In genomic region chr6:88072462-88072861, GRCh38 we compare ENCODE assay signal across 37 cellular contexts. TPM values are rescaled to one million over a fixed set of nuclear protein-coding genes. Genes with fewer than 3 reads are reported as not detected.
"Had no signal": no experiment of that assay in that cellular context is flagged by ENCODE, and none has a peak within 500 bp of the region (broad histone marks: within the 10 kb centered on the region; RNA-seq: fewer than 3 reads in every experiment).

No MANE protein-coding gene starts in this region.

- H3K36me3 ChIP-seq: colonic mucosa, esophagus muscularis mucosa, gastroesophageal sphincter, heart left ventricle, neural progenitor cell, right atrium auricular region, stomach, thyroid gland had no signal

- H3K27ac Mint-ChIP-seq: dendritic cell treated with granulocyte-macrophage colony-stimulating factor and Interleukin-4, amounts not matched to agents 40 ng/mL and 50 ng/mL, for 4 days; endodermal cell; naive thymus-derived CD4-positive, alpha-beta T cell; nephron; neural progenitor cell; progenitor cell of endocrine pancreas; stimulated activated effector memory CD8-positive, alpha-beta T cell treated with anti-CD3 and anti-CD28 coated beads, Interleukin-12 subunit alpha, Interleukin-12 subunit beta, amount 100 ng/mL, for 72 hours had no signal

- H3K9me3 Mint-ChIP-seq: endodermal cell; nephron; neural progenitor cell; stimulated activated effector memory CD8-positive, alpha-beta T cell treated with anti-CD3 and anti-CD28 coated beads, Interleukin-12 subunit alpha, Interleukin-12 subunit beta, amount 100 ng/mL, for 72 hours had no signal

- H3K27me3 ChIP-seq: colonic mucosa, foreskin keratinocyte, neural progenitor cell, right atrium auricular region, thyroid gland had no signal

- H3K4me3 ChIP-seq: colonic mucosa, esophagus muscularis mucosa, gastroesophageal sphincter, heart left ventricle, neural progenitor cell, right atrium auricular region, smooth muscle cell, stomach, thyroid gland had no signal

- H3K4me1 ChIP-seq: colonic mucosa, esophagus muscularis mucosa, foreskin keratinocyte, gastroesophageal sphincter, heart left ventricle, neural progenitor cell, parathyroid adenoma, right atrium auricular region, stomach, thyroid gland had no signal

- ATAC-seq: foreskin keratinocyte; gastroesophageal sphincter; heart left ventricle; left colon; left ventricle myocardium superior; naive thymus-derived CD4-positive, alpha-beta T cell; sciatic nerve; stimulated activated effector memory CD8-positive, alpha-beta T cell treated with anti-CD3 and anti-CD28 coated beads, Interleukin-12 subunit alpha, Interleukin-12 subunit beta, amount 100 ng/mL, for 72 hours had no signal

- H3K9me3 ChIP-seq: colonic mucosa, esophagus muscularis mucosa, stomach, thyroid gland had no signal

- DNase-seq: colonic mucosa; effector CD8-positive, alpha-beta T cell; endodermal cell; heart left ventricle; hippocampal formation; left colon; left ventricle myocardium superior; mesendoderm; midbrain; naive thymus-derived CD4-positive, alpha-beta T cell; stimulated activated CD4-positive, alpha-beta T cell treated with anti-CD3 and anti-CD28 coated beads, Interleukin-2, amount 100 ng/mL, for 24 hours; stimulated activated CD4-positive, alpha-beta T cell treated with anti-CD3 and anti-CD28 coated beads, Interleukin-4, amount 100 ng/mL, for 24 hours; stimulated activated naive CD4-positive, alpha-beta T cell treated with Interleukin-2 at 50 U/mL for 16 hours; stomach; thyroid gland; trophoblast cell had no signal

- H3K4me1 Mint-ChIP-seq: endodermal cell; naive thymus-derived CD4-positive, alpha-beta T cell; nephron; neural progenitor cell; stimulated activated effector memory CD8-positive, alpha-beta T cell treated with anti-CD3 and anti-CD28 coated beads, Interleukin-12 subunit alpha, Interleukin-12 subunit beta, amount 100 ng/mL, for 72 hours had no signal

- H3K36me3 Mint-ChIP-seq: naive thymus-derived CD4-positive, alpha-beta T cell; neural progenitor cell; stimulated activated effector memory CD8-positive, alpha-beta T cell treated with anti-CD3 and anti-CD28 coated beads, Interleukin-12 subunit alpha, Interleukin-12 subunit beta, amount 100 ng/mL, for 72 hours had no signal

- H3K27me3 Mint-ChIP-seq: dendritic cell treated with granulocyte-macrophage colony-stimulating factor and Interleukin-4, amounts not matched to agents 40 ng/mL and 50 ng/mL, for 4 days; progenitor cell of endocrine pancreas had no signal

- H3K27ac ChIP-seq: colonic mucosa, epithelial cell of prostate, esophagus muscularis mucosa, foreskin keratinocyte, gastroesophageal sphincter, heart left ventricle, neural progenitor cell, parathyroid adenoma, right atrium auricular region, stomach, thyroid gland had no signal

- H3K4me3 Mint-ChIP-seq: dendritic cell treated with granulocyte-macrophage colony-stimulating factor and Interleukin-4, amounts not matched to agents 40 ng/mL and 50 ng/mL, for 4 days; endodermal cell; naive thymus-derived CD4-positive, alpha-beta T cell; nephron; neural progenitor cell; stimulated activated effector memory CD8-positive, alpha-beta T cell treated with anti-CD3 and anti-CD28 coated beads, Interleukin-12 subunit alpha, Interleukin-12 subunit beta, amount 100 ng/mL, for 72 hours had no signal

RNA-seq across cellular contexts. Expression of gene SPACA1, which starts 24.8 kb away (rescaled TPM):
- total RNA-seq: colonic mucosa; endodermal cell; esophagus muscularis mucosa; fibroblast of lung; foreskin keratinocyte; gastroesophageal sphincter; heart left ventricle; kidney epithelial cell; left colon; left ventricle myocardium superior; lung microvascular endothelial cell; mucosa of gallbladder; naive thymus-derived CD4-positive, alpha-beta T cell; osteoblast; progenitor cell of endocrine pancreas; right atrium auricular region; sciatic nerve; smooth muscle cell; stomach; subcutaneous adipose tissue; temporal lobe; thyroid gland; urinary bladder had no signal
- polyA plus RNA-seq: fibroblast of lung; foreskin keratinocyte; heart left ventricle; naive thymus-derived CD4-positive, alpha-beta T cell; smooth muscle cell; stomach; urinary bladder had no signal
